ENCODE assay signal across 24 cellular contexts in genomic region chr19:17975032-17975431, GRCh38. TPM values are rescaled to one million over a fixed set of nuclear protein-coding genes. Genes with fewer than 3 reads are reported as not detected.
"Had no signal": no experiment of that assay in that cellular context is flagged by ENCODE, and none has a peak within 500 bp of the region (broad histone marks: within the 10 kb centered on the region; RNA-seq: fewer than 3 reads in every experiment).

No MANE protein-coding gene starts in this region.

- H3K9me3 ChIP-seq: SK-N-SH had no signal

- H3K36me3 Mint-ChIP-seq: IgD-negative memory B cell had no signal

- H3K4me3 Mint-ChIP-seq: IgD-negative memory B cell had no signal

- H3K4me2 ChIP-seq: KMS-11, SK-N-SH had no signal

- H3K4me3 ChIP-seq: K562 had no signal

- H3K27me3 Mint-ChIP-seq: IgD-negative memory B cell had no signal

- H3K9me3 Mint-ChIP-seq: IgD-negative memory B cell had no signal

- H3K27ac Mint-ChIP-seq: IgD-negative memory B cell had no signal

- H3K27ac ChIP-seq: KMS-11, RWPE1 had no signal

- H3K9ac ChIP-seq: KMS-11, SK-N-SH had no signal

- H3K9me2 ChIP-seq: SK-N-SH had no signal

- DNase-seq: Kasumi-1, MM.1S, NCI-H1092 treated with DMSO at 0.1 percent for 48 hours, NCI-H1436, NCI-H187, NCI-H2029, NCI-H2081 treated with DMSO at 0.1 percent for 48 hours, NCI-H2171, NCI-H226, NCI-H446, NCI-H510A, NCI-H524 treated with DMSO at 0.1 percent for 48 hours, NCI-H69, NCI-H774, PC-3, SHP77, SK-N-SH, SW 1271 had no signal

- ATAC-seq: HepG2, K562, PC-3 had no signal

RNA-seq across cellular contexts. Expression of gene KCNN1, which starts 8.1 kb away (rescaled TPM):
- total RNA-seq: HT1080, PC-3 had no signal
- polyA plus RNA-seq: HepG2, IgD-negative memory B cell had no signal
